17 cellular contexts compared by ENCODE assay signal in genomic region chr15:39465843-39466242, GRCh38.
DNase-seq lines count a peak whose midpoint lies in the region; ATAC-seq and TF ChIP-seq lines count a peak whose summit lies in the region.
"Had no signal": no experiment of that assay in that cellular context is flagged by ENCODE, and none has a peak within 500 bp of the region (broad histone marks: within the 10 kb centered on the region; RNA-seq: fewer than 3 reads in every experiment).

No MANE protein-coding gene starts in this region.

- peaks cover 10 to 39% of the 10 kb centered on the region in 2 donors for H3K4me1 ChIP-seq in adrenal gland (replicated peaks in 1 of 2)
- peaks cover 13% of the 10 kb centered on the region for H3K4me1 ChIP-seq in lower lobe of right lung
- peaks cover 0 to 7% of the 10 kb centered on the region in 2 donors for H3K4me1 ChIP-seq in thyroid gland

- ATAC-seq in lower lobe of right lung (no peak), HG02623 (IDR thresholded peaks at IDR 0.05; ENCODE audit: unreplicated experiment) (no peak)

- H3K27ac ChIP-seq in adrenal gland, result peak overlapping the region in 3 of 5 donors; percentile 39 to 85 (median 65)
- H3K27ac ChIP-seq in lower lobe of right lung, result peak overlapping the region; percentile 78
- peak overlapping the region; percentile 24 to 45 (median 44) for H3K27ac ChIP-seq in thyroid gland
- H3K27ac ChIP-seq: neutrophil, RWPE1 had no signal

- H3K9me3 ChIP-seq in adrenal gland (replicated peaks in 1 of 3) (no peaks in the 10 kb centered on the region), lower lobe of right lung (no peaks in the 10 kb centered on the region), thyroid gland (no peaks in the 10 kb centered on the region)
- H3K9me3 ChIP-seq: neutrophil had no signal

- DNase-seq in HFF-Myc (ENCODE audit: extremely low read depth, low read depth) (peak; percentile 39), adrenal gland (no peak), lower lobe of right lung (no peak), thyroid gland (no peak), DMS53 treated with DMSO at 0.1 percent for 48 hours (lab: John Stamatoyannopoulos, UW; ENCODE audit: unreplicated experiment) (no peak), NCI-H1092 (lab: John Stamatoyannopoulos, UW) (no peak)
- DNase-seq: activated CD4-positive, alpha-beta T cell treated with anti-CD3 and anti-CD28 coated beads for 48 hours; activated CD8-positive, alpha-beta memory T cell treated with anti-CD3 and anti-CD28 coated beads, Interleukin-2, amount 50 U/mL, for 4 hours; activated effector memory CD4-positive, alpha-beta T cell treated with anti-CD3 and anti-CD28 coated beads, Interleukin-2, amount 50 U/mL, for 16 hours; amygdala; HCEC 1CT; hypothalamus; NCI-H1436 treated with DMSO at 0.1 percent for 48 hours; stimulated activated CD4-positive, alpha-beta T cell treated with anti-CD3 and anti-CD28 coated beads, Interleukin-2, amount 100 ng/mL, for 24 hours had no signal

- TF ChIP-seq CTCF in HFF-Myc (IDR thresholded peaks at IDR 0.05; ENCODE audit: low read depth, low read length, missing control alignments) (no peak), adrenal gland (IDR thresholded peaks at IDR 0.05) (no peak), lower lobe of right lung (IDR thresholded peaks at IDR 0.05) (no peak), thyroid gland (IDR thresholded peaks at IDR 0.05) (no peak)

- H3K36me3 ChIP-seq in adrenal gland (replicated peaks in 1 of 2) (no peaks in the 10 kb centered on the region), lower lobe of right lung (no peaks in the 10 kb centered on the region), thyroid gland (no peaks in the 10 kb centered on the region)
- H3K36me3 ChIP-seq: neutrophil had no signal

- intact Hi-C loops in adrenal gland (cut with DNase I), result no loop called here
- intact Hi-C loops in lower lobe of right lung (cut with DNase I), result no loop called here
- intact Hi-C loops in thyroid gland (cut with DNase I), result no loop called here

- H3K4me3 ChIP-seq in HFF-Myc (replicated peaks; ENCODE audit: low read depth, low read length) (no peak overlapping the region), adrenal gland (no peak overlapping the region), lower lobe of right lung (no peak overlapping the region), thyroid gland (replicated peaks in 1 of 3) (no peak overlapping the region)

- WGBS in adrenal gland, 4 donors, result 81 to 87% (median 83%) methylated on average over 3 of the region's 3 CpGs
- 82 to 92% methylated on average over 3 of the region's 3 CpGs for WGBS in thyroid gland, 2 donors

- H3K27me3 ChIP-seq in adrenal gland (no peaks in the 10 kb centered on the region), lower lobe of right lung (ENCODE audit: low read depth) (no peaks in the 10 kb centered on the region), thyroid gland (no peaks in the 10 kb centered on the region)
- H3K27me3 ChIP-seq: neutrophil had no signal

- TF ChIP-seq POLR2A in adrenal gland (IDR thresholded peaks at IDR 0.05), result no peak
- TF ChIP-seq POLR2A in thyroid gland (IDR thresholded peaks at IDR 0.05), result no peak
